ENCODE assay signal across 1 cellular context in the genomic region with DNA sequence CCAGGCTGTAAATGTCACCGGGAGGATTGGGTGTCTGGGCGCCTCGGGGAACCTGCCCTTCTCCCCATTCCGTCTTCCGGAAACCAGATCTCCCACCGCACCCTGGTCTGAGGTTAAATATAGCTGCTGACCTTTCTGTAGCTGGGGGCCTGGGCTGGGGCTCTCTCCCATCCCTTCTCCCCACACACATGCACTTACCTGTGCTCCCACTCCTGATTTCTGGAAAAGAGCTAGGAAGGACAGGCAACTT.
TF ChIP-seq lines count a peak whose summit lies in the region.

No MANE protein-coding gene starts in this region.

TF ChIP-seq in WTC11, 78 proteins besides CTCF, POLR2A, EP300 and RAD21 (continued from another document):
- no peak for TF ChIP-seq PRRX2 (CRISPR knock-in tag; IDR thresholded peaks at IDR 0.05)
- TF ChIP-seq GRHL2 (CRISPR knock-in tag; IDR thresholded peaks at IDR 0.05; ENCODE audit: insufficient replicate concordance, severe bottlenecking): no peak
- TF ChIP-seq, protein P1, sequence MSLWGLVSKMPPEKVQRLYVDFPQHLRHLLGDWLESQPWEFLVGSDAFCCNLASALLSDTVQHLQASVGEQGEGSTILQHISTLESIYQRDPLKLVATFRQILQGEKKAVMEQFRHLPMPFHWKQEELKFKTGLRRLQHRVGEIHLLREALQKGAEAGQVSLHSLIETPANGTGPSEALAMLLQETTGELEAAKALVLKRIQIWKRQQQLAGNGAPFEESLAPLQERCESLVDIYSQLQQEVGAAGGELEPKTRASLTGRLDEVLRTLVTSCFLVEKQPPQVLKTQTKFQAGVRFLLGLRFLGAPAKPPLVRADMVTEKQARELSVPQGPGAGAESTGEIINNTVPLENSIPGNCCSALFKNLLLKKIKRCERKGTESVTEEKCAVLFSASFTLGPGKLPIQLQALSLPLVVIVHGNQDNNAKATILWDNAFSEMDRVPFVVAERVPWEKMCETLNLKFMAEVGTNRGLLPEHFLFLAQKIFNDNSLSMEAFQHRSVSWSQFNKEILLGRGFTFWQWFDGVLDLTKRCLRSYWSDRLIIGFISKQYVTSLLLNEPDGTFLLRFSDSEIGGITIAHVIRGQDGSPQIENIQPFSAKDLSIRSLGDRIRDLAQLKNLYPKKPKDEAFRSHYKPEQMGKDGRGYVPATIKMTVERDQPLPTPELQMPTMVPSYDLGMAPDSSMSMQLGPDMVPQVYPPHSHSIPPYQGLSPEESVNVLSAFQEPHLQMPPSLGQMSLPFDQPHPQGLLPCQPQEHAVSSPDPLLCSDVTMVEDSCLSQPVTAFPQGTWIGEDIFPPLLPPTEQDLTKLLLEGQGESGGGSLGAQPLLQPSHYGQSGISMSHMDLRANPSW (CRISPR knock-in tag; conservative IDR thresholded peaks at IDR 0.05; ENCODE audit: low read depth): no peak
- TF ChIP-seq RELA (CRISPR knock-in tag; IDR thresholded peaks at IDR 0.05; ENCODE audit: borderline replicate concordance): no peak
- no peak for TF ChIP-seq ZNF232 (CRISPR knock-in tag; IDR thresholded peaks at IDR 0.05)
- no peak for TF ChIP-seq TEAD1 (CRISPR knock-in tag; IDR thresholded peaks at IDR 0.05)
- TF ChIP-seq, protein P2, sequence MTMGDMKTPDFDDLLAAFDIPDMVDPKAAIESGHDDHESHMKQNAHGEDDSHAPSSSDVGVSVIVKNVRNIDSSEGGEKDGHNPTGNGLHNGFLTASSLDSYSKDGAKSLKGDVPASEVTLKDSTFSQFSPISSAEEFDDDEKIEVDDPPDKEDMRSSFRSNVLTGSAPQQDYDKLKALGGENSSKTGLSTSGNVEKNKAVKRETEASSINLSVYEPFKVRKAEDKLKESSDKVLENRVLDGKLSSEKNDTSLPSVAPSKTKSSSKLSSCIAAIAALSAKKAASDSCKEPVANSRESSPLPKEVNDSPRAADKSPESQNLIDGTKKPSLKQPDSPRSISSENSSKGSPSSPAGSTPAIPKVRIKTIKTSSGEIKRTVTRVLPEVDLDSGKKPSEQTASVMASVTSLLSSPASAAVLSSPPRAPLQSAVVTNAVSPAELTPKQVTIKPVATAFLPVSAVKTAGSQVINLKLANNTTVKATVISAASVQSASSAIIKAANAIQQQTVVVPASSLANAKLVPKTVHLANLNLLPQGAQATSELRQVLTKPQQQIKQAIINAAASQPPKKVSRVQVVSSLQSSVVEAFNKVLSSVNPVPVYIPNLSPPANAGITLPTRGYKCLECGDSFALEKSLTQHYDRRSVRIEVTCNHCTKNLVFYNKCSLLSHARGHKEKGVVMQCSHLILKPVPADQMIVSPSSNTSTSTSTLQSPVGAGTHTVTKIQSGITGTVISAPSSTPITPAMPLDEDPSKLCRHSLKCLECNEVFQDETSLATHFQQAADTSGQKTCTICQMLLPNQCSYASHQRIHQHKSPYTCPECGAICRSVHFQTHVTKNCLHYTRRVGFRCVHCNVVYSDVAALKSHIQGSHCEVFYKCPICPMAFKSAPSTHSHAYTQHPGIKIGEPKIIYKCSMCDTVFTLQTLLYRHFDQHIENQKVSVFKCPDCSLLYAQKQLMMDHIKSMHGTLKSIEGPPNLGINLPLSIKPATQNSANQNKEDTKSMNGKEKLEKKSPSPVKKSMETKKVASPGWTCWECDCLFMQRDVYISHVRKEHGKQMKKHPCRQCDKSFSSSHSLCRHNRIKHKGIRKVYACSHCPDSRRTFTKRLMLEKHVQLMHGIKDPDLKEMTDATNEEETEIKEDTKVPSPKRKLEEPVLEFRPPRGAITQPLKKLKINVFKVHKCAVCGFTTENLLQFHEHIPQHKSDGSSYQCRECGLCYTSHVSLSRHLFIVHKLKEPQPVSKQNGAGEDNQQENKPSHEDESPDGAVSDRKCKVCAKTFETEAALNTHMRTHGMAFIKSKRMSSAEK (CRISPR knock-in tag; IDR thresholded peaks at IDR 0.05; ENCODE audit: borderline replicate concordance): no peak
- TF ChIP-seq, protein P3, sequence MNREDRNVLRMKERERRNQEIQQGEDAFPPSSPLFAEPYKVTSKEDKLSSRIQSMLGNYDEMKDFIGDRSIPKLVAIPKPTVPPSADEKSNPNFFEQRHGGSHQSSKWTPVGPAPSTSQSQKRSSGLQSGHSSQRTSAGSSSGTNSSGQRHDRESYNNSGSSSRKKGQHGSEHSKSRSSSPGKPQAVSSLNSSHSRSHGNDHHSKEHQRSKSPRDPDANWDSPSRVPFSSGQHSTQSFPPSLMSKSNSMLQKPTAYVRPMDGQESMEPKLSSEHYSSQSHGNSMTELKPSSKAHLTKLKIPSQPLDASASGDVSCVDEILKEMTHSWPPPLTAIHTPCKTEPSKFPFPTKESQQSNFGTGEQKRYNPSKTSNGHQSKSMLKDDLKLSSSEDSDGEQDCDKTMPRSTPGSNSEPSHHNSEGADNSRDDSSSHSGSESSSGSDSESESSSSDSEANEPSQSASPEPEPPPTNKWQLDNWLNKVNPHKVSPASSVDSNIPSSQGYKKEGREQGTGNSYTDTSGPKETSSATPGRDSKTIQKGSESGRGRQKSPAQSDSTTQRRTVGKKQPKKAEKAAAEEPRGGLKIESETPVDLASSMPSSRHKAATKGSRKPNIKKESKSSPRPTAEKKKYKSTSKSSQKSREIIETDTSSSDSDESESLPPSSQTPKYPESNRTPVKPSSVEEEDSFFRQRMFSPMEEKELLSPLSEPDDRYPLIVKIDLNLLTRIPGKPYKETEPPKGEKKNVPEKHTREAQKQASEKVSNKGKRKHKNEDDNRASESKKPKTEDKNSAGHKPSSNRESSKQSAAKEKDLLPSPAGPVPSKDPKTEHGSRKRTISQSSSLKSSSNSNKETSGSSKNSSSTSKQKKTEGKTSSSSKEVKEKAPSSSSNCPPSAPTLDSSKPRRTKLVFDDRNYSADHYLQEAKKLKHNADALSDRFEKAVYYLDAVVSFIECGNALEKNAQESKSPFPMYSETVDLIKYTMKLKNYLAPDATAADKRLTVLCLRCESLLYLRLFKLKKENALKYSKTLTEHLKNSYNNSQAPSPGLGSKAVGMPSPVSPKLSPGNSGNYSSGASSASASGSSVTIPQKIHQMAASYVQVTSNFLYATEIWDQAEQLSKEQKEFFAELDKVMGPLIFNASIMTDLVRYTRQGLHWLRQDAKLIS (CRISPR knock-in tag; IDR thresholded peaks at IDR 0.05; ENCODE audit: borderline replicate concordance): no peak
- TF ChIP-seq, protein P4, sequence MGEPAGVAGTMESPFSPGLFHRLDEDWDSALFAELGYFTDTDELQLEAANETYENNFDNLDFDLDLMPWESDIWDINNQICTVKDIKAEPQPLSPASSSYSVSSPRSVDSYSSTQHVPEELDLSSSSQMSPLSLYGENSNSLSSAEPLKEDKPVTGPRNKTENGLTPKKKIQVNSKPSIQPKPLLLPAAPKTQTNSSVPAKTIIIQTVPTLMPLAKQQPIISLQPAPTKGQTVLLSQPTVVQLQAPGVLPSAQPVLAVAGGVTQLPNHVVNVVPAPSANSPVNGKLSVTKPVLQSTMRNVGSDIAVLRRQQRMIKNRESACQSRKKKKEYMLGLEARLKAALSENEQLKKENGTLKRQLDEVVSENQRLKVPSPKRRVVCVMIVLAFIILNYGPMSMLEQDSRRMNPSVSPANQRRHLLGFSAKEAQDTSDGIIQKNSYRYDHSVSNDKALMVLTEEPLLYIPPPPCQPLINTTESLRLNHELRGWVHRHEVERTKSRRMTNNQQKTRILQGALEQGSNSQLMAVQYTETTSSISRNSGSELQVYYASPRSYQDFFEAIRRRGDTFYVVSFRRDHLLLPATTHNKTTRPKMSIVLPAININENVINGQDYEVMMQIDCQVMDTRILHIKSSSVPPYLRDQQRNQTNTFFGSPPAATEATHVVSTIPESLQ (CRISPR knock-in tag; IDR thresholded peaks at IDR 0.05): no peak
